Comparison of ENCODE assay signal across 8 cellular contexts in genomic region chr1:46300673-46301405, GRCh38. TPM values are rescaled to one million over a fixed set of nuclear protein-coding genes. Genes with fewer than 3 reads are reported as not detected.
DNase-seq lines count a peak whose midpoint lies in the region; ATAC-seq and TF ChIP-seq lines count a peak whose summit lies in the region.

No MANE protein-coding gene starts in this region.

- intact Hi-C loops in adrenal gland (cut with DNase I) (no loop called here), thyroid gland (cut with DNase I) (loop anchor here (5.0 to 10.0 kb wide), 2 partner anchors 41 to 56 kb away; partner anchors contain the start of genes NSUN4 and RAD54L)

- 32 to 41% (median 37%) methylated on average over 6 of the region's 6 CpGs for WGBS in adrenal gland, 4 donors
- WGBS in thyroid gland, 2 donors: 50 to 57% methylated on average over 6 of the region's 6 CpGs

- POLR2A ChIA-PET in activated CD4-positive, alpha-beta T cell treated with anti-CD3 and anti-CD28 coated beads, Interleukin-2, amount 10 ng/mL, durations not matched to agents 7 days and 5 days (lab: Charles Lee): no interaction called here

- H3K27me3 ChIP-seq in adrenal gland (no peaks in the 10 kb centered on the region), layer of hippocampus (ENCODE audit: control insufficient read depth, insufficient read depth, low read length) (no peaks in the 10 kb centered on the region), thyroid gland (no peaks in the 10 kb centered on the region)

- CTCF ChIA-PET in activated CD4-positive, alpha-beta T cell treated with anti-CD3 and anti-CD28 coated beads, Interleukin-2, amount 10 ng/mL, durations not matched to agents 7 days and 5 days (lab: Charles Lee): interaction anchor here (0.6 to 2.0 kb wide), 4 partner anchors 13 to 52 kb away, joined by 3 to 6 read pairs (median 3); partner anchors contain the start of gene NSUN4

- peaks cover 0 to 23% of the 10 kb centered on the region in 2 donors for H3K36me3 ChIP-seq in adrenal gland (replicated peaks in 1 of 2)
- peaks cover 11 to 18% of the 10 kb centered on the region in 2 donors for H3K36me3 ChIP-seq in thyroid gland

- no peak for DNase-seq in activated CD4-positive, alpha-beta T cell treated with anti-CD3 and anti-CD28 coated beads, Interleukin-2, amount 10 ng/mL, durations not matched to agents 7 days and 5 days
- no peak for DNase-seq in activated CD4-positive, alpha-beta T cell treated with anti-CD3 and anti-CD28 coated beads for 4 hours
- DNase-seq in adrenal gland (peak in 4 of 7 donors; percentile 25 to 42 (median 34)), thyroid gland (peak; percentile 54 to 58), DMS53 treated with DMSO at 0.1 percent for 48 hours (lab: John Stamatoyannopoulos, UW; ENCODE audit: unreplicated experiment) (no peak), NCI-H1436 (lab: John Stamatoyannopoulos, UW) (no peak)

- H3K36me3 Mint-ChIP-seq in activated CD4-positive, alpha-beta T cell treated with anti-CD3 and anti-CD28 coated beads, Interleukin-2, amount 10 ng/mL, durations not matched to agents 7 days and 5 days (ENCODE audit: low read depth): peaks cover 25% of the 10 kb centered on the region

- H3K27me3 Mint-ChIP-seq in activated CD4-positive, alpha-beta T cell treated with anti-CD3 and anti-CD28 coated beads, Interleukin-2, amount 10 ng/mL, durations not matched to agents 7 days and 5 days: no peaks in the 10 kb centered on the region

- no peak for TF ChIP-seq CTCF in adrenal gland (IDR thresholded peaks at IDR 0.05)
- no peak for TF ChIP-seq CTCF in thyroid gland (IDR thresholded peaks at IDR 0.05)

- peak overlapping the region; percentile 99 for H3K27ac Mint-ChIP-seq in activated CD4-positive, alpha-beta T cell treated with anti-CD3 and anti-CD28 coated beads, Interleukin-2, amount 10 ng/mL, durations not matched to agents 7 days and 5 days

- TF ChIP-seq POLR2A in adrenal gland (IDR thresholded peaks at IDR 0.05) (no peak), thyroid gland (IDR thresholded peaks at IDR 0.05) (no peak)

- no peak for ATAC-seq in HG03196 (IDR thresholded peaks at IDR 0.05; ENCODE audit: unreplicated experiment)

- H3K9me3 Mint-ChIP-seq in activated CD4-positive, alpha-beta T cell treated with anti-CD3 and anti-CD28 coated beads, Interleukin-2, amount 10 ng/mL, durations not matched to agents 7 days and 5 days: no peaks in the 10 kb centered on the region

- H3K27ac ChIP-seq in adrenal gland: peak overlapping the region; percentile 93 to 99 (median 99)
- H3K27ac ChIP-seq in layer of hippocampus (ENCODE audit: low read depth, low read length): peak overlapping the region; percentile 96
- peak overlapping the region; percentile 98 to 100 (median 99) for H3K27ac ChIP-seq in thyroid gland

- peaks cover 34 to 51% of the 10 kb centered on the region in 2 donors for H3K4me1 ChIP-seq in adrenal gland (replicated peaks in 1 of 2)
- H3K4me1 ChIP-seq in thyroid gland: peaks cover 46 to 48% of the 10 kb centered on the region in 2 donors

- H3K9me3 ChIP-seq in adrenal gland (replicated peaks in 1 of 3): no peaks in the 10 kb centered on the region
- no peaks in the 10 kb centered on the region for H3K9me3 ChIP-seq in thyroid gland

- H3K4me3 ChIP-seq in adrenal gland (peak overlapping the region in 3 of 4 donors; percentile 66 to 87 (median 78)), thyroid gland (replicated peaks in 1 of 3) (peak overlapping the region in 1 of 3 donors; percentile 86)

- peak overlapping the region; percentile 97 for H3K4me3 Mint-ChIP-seq in activated CD4-positive, alpha-beta T cell treated with anti-CD3 and anti-CD28 coated beads, Interleukin-2, amount 10 ng/mL, durations not matched to agents 7 days and 5 days

- peaks cover 25% of the 10 kb centered on the region for H3K4me1 Mint-ChIP-seq in activated CD4-positive, alpha-beta T cell treated with anti-CD3 and anti-CD28 coated beads, Interleukin-2, amount 10 ng/mL, durations not matched to agents 7 days and 5 days

RNA-seq across cellular contexts. Expression of gene LRRC41, which starts 2.6 kb away (rescaled TPM):
- total RNA-seq in activated CD4-positive, alpha-beta T cell treated with anti-CD3 and anti-CD28 coated beads, Interleukin-2, amount 10 ng/mL, durations not matched to agents 7 days and 5 days: 10 to 100 TPM; 37.1 to 40.6 TPM
- 10 to 100 TPM; 64.5 to 95.8 (median 71.3) TPM for total RNA-seq in adrenal gland
- polyA plus RNA-seq in adrenal gland: 10 to 100 TPM; 38.5 to 43.2 (median 41.5) TPM
- 100 to 1,000 TPM in 2 of 4 donors, 10 to 100 TPM in 2; 73.5 to 111 (median 99.4) TPM for total RNA-seq in thyroid gland

RNA-seq across cellular contexts. Expression of gene UQCRH, which starts 2.7 kb away (rescaled TPM):
- 100 to 1,000 TPM; 247 to 273 TPM for total RNA-seq in activated CD4-positive, alpha-beta T cell treated with anti-CD3 and anti-CD28 coated beads, Interleukin-2, amount 10 ng/mL, durations not matched to agents 7 days and 5 days
- total RNA-seq in adrenal gland: 100 to 1,000 TPM; 118 to 251 (median 168) TPM
- polyA plus RNA-seq in adrenal gland: 100 to 1,000 TPM; 174 to 256 (median 245) TPM
- total RNA-seq in thyroid gland: 100 to 1,000 TPM; 122 to 367 (median 267) TPM

RNA-seq across cellular contexts. Expression of gene NSUN4, which starts 39.8 kb away (rescaled TPM):
- 10 to 100 TPM; 22.2 to 22.3 TPM for total RNA-seq in activated CD4-positive, alpha-beta T cell treated with anti-CD3 and anti-CD28 coated beads, Interleukin-2, amount 10 ng/mL, durations not matched to agents 7 days and 5 days
- total RNA-seq in adrenal gland (10 to 100 TPM; 28.8 to 46.1 (median 40.8) TPM), thyroid gland (10 to 100 TPM; 23.4 to 40.0 (median 34.9) TPM)
- polyA plus RNA-seq in adrenal gland: 10 to 100 TPM; 13.8 to 37.6 (median 17.0) TPM

RNA-seq across cellular contexts. Expression of gene RAD54L, which starts 53.3 kb away (rescaled TPM):
- total RNA-seq in activated CD4-positive, alpha-beta T cell treated with anti-CD3 and anti-CD28 coated beads, Interleukin-2, amount 10 ng/mL, durations not matched to agents 7 days and 5 days: 10 to 100 TPM; 46.7 to 54.0 TPM
- total RNA-seq in adrenal gland (1 to 10 TPM in 3 of 8 donors, under 1 TPM in 3, not detected in 2; 0.49 to 2.7 (median 0.88) TPM), thyroid gland (1 to 10 TPM in 1 of 4 donors, under 1 TPM in 3; 0.27 to 1.7 (median 0.61) TPM)
- 1 to 10 TPM; 1.3 to 2.1 (median 1.9) TPM for polyA plus RNA-seq in adrenal gland

Comparison
In these comparisons a context has a peak if more than half of its experiments do, and no peak if none do; other contexts are left out.
1. DNase-seq: peak in adrenal gland (4 of 7) and thyroid gland (2 of 2); none in activated CD4-positive, alpha-beta T cell treated with anti-CD3 and anti-CD28 coated beads, Interleukin-2, amount 10 ng/mL, durations not matched to agents 7 days and 5 days (single experiment), activated CD4-positive, alpha-beta T cell treated with anti-CD3 and anti-CD28 coated beads for 4 hours (0 of 2), DMS53 treated with DMSO at 0.1 percent for 48 hours (single experiment) and NCI-H1436 (single experiment).
2. Peak in every context shown above with its lines, with median percentiles within 50 percentile points of each other: H3K27ac ChIP-seq.